Comparison of ENCODE assay signal across 7 cellular contexts in genomic region chr10:29169021-29169420, GRCh38.
"Had no signal": no experiment of that assay in that cellular context is flagged by ENCODE, and none has a peak within 500 bp of the region (broad histone marks: within the 10 kb centered on the region; RNA-seq: fewer than 3 reads in every experiment).

No MANE protein-coding gene starts in this region.

- DNase-seq: GM23248, GOT3, H7, HFFc6, IMR-90 had no signal

- ATAC-seq: HCT116, K562 had no signal
